Comparison of ENCODE assay signal across 7 cellular contexts in the genomic region with DNA sequence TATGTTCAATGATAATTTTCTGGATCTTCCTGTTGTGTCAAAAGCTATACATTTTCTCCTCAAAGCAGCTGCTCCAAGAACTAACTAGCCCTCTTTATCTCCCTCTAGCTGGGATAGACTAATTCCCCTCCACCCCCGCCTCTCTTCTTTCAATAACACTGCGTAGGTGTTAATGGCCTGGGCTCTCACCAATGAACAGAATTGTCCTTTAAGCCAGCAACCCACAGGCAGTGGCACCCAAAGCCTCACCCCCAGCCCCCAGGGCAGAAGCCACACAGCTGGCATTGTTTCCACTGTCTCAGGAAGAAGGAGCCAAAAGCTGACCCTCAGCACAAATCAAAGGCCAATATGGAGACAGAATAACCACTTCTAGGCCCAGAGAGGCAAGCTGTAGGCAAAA. TPM values are rescaled to one million over a fixed set of nuclear protein-coding genes. Genes with fewer than 3 reads are reported as not detected.
"Had no signal": no experiment of that assay in that cellular context is flagged by ENCODE, and none has a peak within 500 bp of the region (broad histone marks: within the 10 kb centered on the region; RNA-seq: fewer than 3 reads in every experiment).

No MANE protein-coding gene starts in this region.

RNA-seq across cellular contexts. Expression of gene ABCC8, which starts 41.6 kb away (rescaled TPM):
- total RNA-seq: activated B cell treated with CpG ODN at 0.5 μM for 24 hours; activated CD8-positive, alpha-beta T cell treated with anti-CD3 and anti-CD28 coated beads for 36 hours; activated T-cell treated with anti-CD3 and anti-CD28 coated beads, Interleukin-2, amount 50 U/mL, for 4 hours; activated T-helper 17 cell treated with anti-CD3 and anti-CD28 coated beads, Interleukin-2, amount 50 U/mL, for 72 hours; foreskin keratinocyte; glomerular endothelial cell; natural killer cell treated with Interleukin-12 subunit alpha and Interleukin-12 subunit beta and Interleukin-15 and Interleukin-18, amount 100 ng/mL, for 72 hours had no signal
- polyA plus RNA-seq: foreskin keratinocyte had no signal

RNA-seq across cellular contexts. Expression of gene KCNJ11, which starts 46.6 kb away (rescaled TPM):
- total RNA-seq: glomerular endothelial cell had no signal
- polyA plus RNA-seq: foreskin keratinocyte had no signal
